19 cellular contexts compared by ENCODE assay signal in genomic region chr5:172594867-172595466, GRCh38.
"Had no signal": no experiment of that assay in that cellular context is flagged by ENCODE, and none has a peak within 500 bp of the region (broad histone marks: within the 10 kb centered on the region; RNA-seq: fewer than 3 reads in every experiment).

No MANE protein-coding gene starts in this region.

- H3K9ac ChIP-seq: parathyroid adenoma had no signal

- H3K9me3 ChIP-seq: sigmoid colon, thoracic aorta, upper lobe of right lung had no signal

- H3K4me3 ChIP-seq: cardiac muscle cell, sigmoid colon, thoracic aorta, upper lobe of right lung had no signal

- H3K27ac Mint-ChIP-seq: activated B cell treated with CpG ODN at 0.5 μM for 24 hours; activated CD4-positive, alpha-beta memory T cell treated with anti-CD3 and anti-CD28 coated beads, Interleukin-2, amount 10 ng/mL, durations not matched to agents 7 days and 5 days; activated CD8-positive, alpha-beta memory T cell treated with anti-CD3 and anti-CD28 coated beads, Interleukin-2, amount 10 ng/mL, durations not matched to agents 7 days and 5 days; activated naive CD8-positive, alpha-beta T cell; stimulated activated naive B cell treated with anti-CD40 and anti-IgM and Interleukin-4, amounts not matched to agents 10 μg/mL and 1 μg/mL and 100 μg/mL, for 72 hours had no signal

- DNase-seq: activated B cell treated with CpG ODN at 0.5 μM for 24 hours; activated CD4-positive, alpha-beta memory T cell treated with anti-CD3 and anti-CD28 coated beads, Interleukin-2, amount 10 ng/mL, durations not matched to agents 7 days and 5 days; activated CD4-positive, alpha-beta T cell treated with anti-CD3 and anti-CD28 coated beads for 48 hours; activated CD8-positive, alpha-beta memory T cell treated with anti-CD3 and anti-CD28 coated beads, Interleukin-2, amount 10 ng/mL, durations not matched to agents 7 days and 5 days; dermis blood vessel endothelial cell; effector memory CD4-positive, alpha-beta T cell; hypothalamus; islet precursor cell; left colon; sigmoid colon; stimulated activated CD4-positive, alpha-beta T cell treated with anti-CD3 and anti-CD28 coated beads, Interleukin-4, amount 100 ng/mL, for 4 hours; stimulated activated naive B cell treated with anti-CD40 and anti-IgM and Interleukin-4, amounts not matched to agents 10 μg/mL and 1 μg/mL and 100 μg/mL, for 72 hours; T-helper 9 cell; upper lobe of right lung had no signal

- H3K27me3 ChIP-seq: cardiac muscle cell, sigmoid colon, upper lobe of right lung had no signal

- H3K4me1 Mint-ChIP-seq: activated B cell treated with CpG ODN at 0.5 μM for 24 hours; activated CD4-positive, alpha-beta memory T cell treated with anti-CD3 and anti-CD28 coated beads, Interleukin-2, amount 10 ng/mL, durations not matched to agents 7 days and 5 days; activated CD8-positive, alpha-beta memory T cell treated with anti-CD3 and anti-CD28 coated beads, Interleukin-2, amount 10 ng/mL, durations not matched to agents 7 days and 5 days; stimulated activated naive B cell treated with anti-CD40 and anti-IgM and Interleukin-4, amounts not matched to agents 10 μg/mL and 1 μg/mL and 100 μg/mL, for 72 hours had no signal

- H3K4me1 ChIP-seq: foreskin keratinocyte, parathyroid adenoma, upper lobe of right lung had no signal

- H3K9me3 Mint-ChIP-seq: activated B cell treated with CpG ODN at 0.5 μM for 24 hours; stimulated activated naive B cell treated with anti-CD40 and anti-IgM and Interleukin-4, amounts not matched to agents 10 μg/mL and 1 μg/mL and 100 μg/mL, for 72 hours had no signal

- H3K36me3 Mint-ChIP-seq: activated CD8-positive, alpha-beta memory T cell treated with anti-CD3 and anti-CD28 coated beads, Interleukin-2, amount 10 ng/mL, durations not matched to agents 7 days and 5 days; activated naive CD8-positive, alpha-beta T cell; stimulated activated naive B cell treated with anti-CD40 and anti-IgM and Interleukin-4, amounts not matched to agents 10 μg/mL and 1 μg/mL and 100 μg/mL, for 72 hours had no signal

- H3K4me3 Mint-ChIP-seq: activated B cell treated with CpG ODN at 0.5 μM for 24 hours; activated CD4-positive, alpha-beta memory T cell treated with anti-CD3 and anti-CD28 coated beads, Interleukin-2, amount 10 ng/mL, durations not matched to agents 7 days and 5 days; activated CD8-positive, alpha-beta memory T cell treated with anti-CD3 and anti-CD28 coated beads, Interleukin-2, amount 10 ng/mL, durations not matched to agents 7 days and 5 days; activated naive CD8-positive, alpha-beta T cell; stimulated activated naive B cell treated with anti-CD40 and anti-IgM and Interleukin-4, amounts not matched to agents 10 μg/mL and 1 μg/mL and 100 μg/mL, for 72 hours had no signal

- H2AFZ ChIP-seq: parathyroid adenoma had no signal

- ATAC-seq: activated CD8-positive, alpha-beta memory T cell treated with anti-CD3 and anti-CD28 coated beads, Interleukin-2, amount 10 ng/mL, durations not matched to agents 7 days and 5 days; foreskin keratinocyte; stimulated activated naive B cell treated with anti-CD40 and anti-IgM and Interleukin-4, amounts not matched to agents 10 μg/mL and 1 μg/mL and 100 μg/mL, for 72 hours; upper lobe of right lung had no signal

- H3K27ac ChIP-seq: cardiac muscle cell, foreskin keratinocyte, parathyroid adenoma, sigmoid colon, thoracic aorta, upper lobe of right lung had no signal

- H3K27me3 Mint-ChIP-seq: activated CD8-positive, alpha-beta memory T cell treated with anti-CD3 and anti-CD28 coated beads, Interleukin-2, amount 10 ng/mL, durations not matched to agents 7 days and 5 days; activated naive CD8-positive, alpha-beta T cell had no signal

- H3K36me3 ChIP-seq: cardiac muscle cell, sigmoid colon, thoracic aorta, upper lobe of right lung had no signal
